15 cellular contexts compared by ENCODE assay signal in genomic region chr18:49185636-49186035, GRCh38.
"Had no signal": no experiment of that assay in that cellular context is flagged by ENCODE, and none has a peak within 500 bp of the region (broad histone marks: within the 10 kb centered on the region; RNA-seq: fewer than 3 reads in every experiment).

No MANE protein-coding gene starts in this region.

- H3K9me3 ChIP-seq: mucosa of descending colon, tibial nerve had no signal

- H2AFZ ChIP-seq: parathyroid adenoma had no signal

- H3K4me3 ChIP-seq: coronary artery, mucosa of descending colon, tibial nerve had no signal

- H3K27ac ChIP-seq: coronary artery, epithelial cell of prostate, parathyroid adenoma, WERI-Rb-1 had no signal

- H3K4me1 ChIP-seq: parathyroid adenoma had no signal

- DNase-seq: activated CD4-positive, alpha-beta memory T cell treated with anti-CD3 and anti-CD28 coated beads, Interleukin-2, amount 10 ng/mL, durations not matched to agents 7 days and 5 days; activated CD4-positive, alpha-beta T cell treated with anti-CD3 and anti-CD28 coated beads for 36 hours; activated naive CD4-positive, alpha-beta T cell treated with anti-CD3 and anti-CD28 coated beads, Interleukin-2, amount 50 U/mL, for 16 hours; activated T-cell treated with anti-CD3 and anti-CD28 coated beads, Interleukin-2, amount 50 U/mL, for 24 hours; effector memory CD4-positive, alpha-beta T cell; islet precursor cell; mucosa of descending colon; naive thymus-derived CD8-positive, alpha-beta T cell; retina; T-helper 17 cell; WERI-Rb-1 had no signal

- H3K79me2 ChIP-seq: parathyroid adenoma had no signal

- H3K36me3 ChIP-seq: tibial nerve, WERI-Rb-1 had no signal

- H3K27me3 ChIP-seq: tibial nerve had no signal
